14 cellular contexts compared by ENCODE assay signal in genomic region chr5:157280927-157281326, GRCh38. TPM values are rescaled to one million over a fixed set of nuclear protein-coding genes. Genes with fewer than 3 reads are reported as not detected.
DNase-seq lines count a peak whose midpoint lies in the region; ATAC-seq and TF ChIP-seq lines count a peak whose summit lies in the region.
"Had no signal": no experiment of that assay in that cellular context is flagged by ENCODE, and none has a peak within 500 bp of the region (broad histone marks: within the 10 kb centered on the region; RNA-seq: fewer than 3 reads in every experiment).

No MANE protein-coding gene starts in this region.

- no peaks in the 10 kb centered on the region for H3K9me2 ChIP-seq in SU-DHL-6 (replicated peaks; ENCODE audit: insufficient read depth, low read length)

- peak; percentile 53 for DNase-seq in MCF 10A (ENCODE audit: unreplicated experiment)
- no peak for DNase-seq in breast epithelium (ENCODE audit: low spot score in 2 of 2)
- DNase-seq in fibroblast of lung (ENCODE audit: low read depth in 2 of 2), result peak; percentile 45 to 65
- no peak for DNase-seq in stimulated activated naive CD8-positive, alpha-beta T cell treated with anti-CD3 and anti-CD28 coated beads, Interleukin-15, amount 100 ng/mL, for 72 hours
- DNase-seq in gastrocnemius medialis, result no peak
- DNase-seq: cerebellar nuclear complex; NCI-H510A treated with DMSO at 0.1 percent for 48 hours; stimulated activated CD4-positive, alpha-beta T cell treated with anti-CD3 and anti-CD28 coated beads, Interleukin-2, amount 100 ng/mL, for 48 hours; testis had no signal

- H3K4me3 Mint-ChIP-seq in MCF 10A (ENCODE audit: unreplicated experiment), result no peak overlapping the region
- H3K4me3 Mint-ChIP-seq in stimulated activated naive CD8-positive, alpha-beta T cell treated with anti-CD3 and anti-CD28 coated beads, Interleukin-15, amount 100 ng/mL, for 72 hours, result peak overlapping the region; percentile 24 to 68

- no peak overlapping the region for H2AFZ ChIP-seq in SU-DHL-6 (ENCODE audit: low read depth, low read length, severe bottlenecking)
- no peak overlapping the region for H2AFZ ChIP-seq in fibroblast of lung (ENCODE audit: low read length)
- H2AFZ ChIP-seq: parathyroid adenoma had no signal

- H3K4me2 ChIP-seq in SU-DHL-6 (ENCODE audit: low read depth, low read length, poor library complexity, severe bottlenecking) (peak overlapping the region; percentile 37), fibroblast of lung (ENCODE audit: extremely low read depth, insufficient read depth, low read length) (no peak overlapping the region)

- TF ChIP-seq CTCF in MCF 10A (IDR thresholded peaks at IDR 0.05; ENCODE audit: unreplicated experiment), result no peak
- no peak for TF ChIP-seq CTCF in breast epithelium (IDR thresholded peaks at IDR 0.05)
- TF ChIP-seq CTCF in SU-DHL-6 (IDR thresholded peaks at IDR 0.05; ENCODE audit: insufficient read depth, low read length, poor library complexity, severe bottlenecking), result no peak
- no peak for TF ChIP-seq CTCF in fibroblast of lung (conservative IDR thresholded peaks at IDR 0.05 in 1 of 2, IDR thresholded peaks at IDR 0.05 in 1 of 2; ENCODE audit: low read depth in 1 of 2, low read length in 2 of 2)
- no peak for TF ChIP-seq CTCF in gastrocnemius medialis (IDR thresholded peaks at IDR 0.05 in 4 of 5, conservative IDR thresholded peaks at IDR 0.05 in 1 of 5)

- H3K9me3 ChIP-seq in breast epithelium (no peaks in the 10 kb centered on the region), SU-DHL-6 (ENCODE audit: insufficient read depth, low read length) (no peaks in the 10 kb centered on the region), fibroblast of lung (ENCODE audit: control insufficient read depth, insufficient read depth, low read depth, low read length) (no peaks in the 10 kb centered on the region), gastrocnemius medialis (no peaks in the 10 kb centered on the region)
- H3K9me3 ChIP-seq: testis had no signal

- peaks cover 99% of the 10 kb centered on the region for H3K79me2 ChIP-seq in SU-DHL-6 (ENCODE audit: insufficient read depth, low read length)
- H3K79me2 ChIP-seq in fibroblast of lung (ENCODE audit: control insufficient read depth, insufficient read depth, low read length), result no peaks in the 10 kb centered on the region

- ATAC-seq in stimulated activated naive CD8-positive, alpha-beta T cell treated with anti-CD3 and anti-CD28 coated beads, Interleukin-15, amount 100 ng/mL, for 72 hours, result peak; percentile 36
- ATAC-seq in gastrocnemius medialis (no peak), GM18858 (IDR thresholded peaks at IDR 0.05; ENCODE audit: unreplicated experiment) (no peak), HG02970 (IDR thresholded peaks at IDR 0.05; ENCODE audit: low FRiP score, unreplicated experiment) (no peak)

- no TSS peak for BruUV-seq in MCF 10A (replicated peaks; lab: Mats Ljungman, UMichigan)

- peak overlapping the region; percentile 44 for H3K27ac Mint-ChIP-seq in MCF 10A (ENCODE audit: low read depth, unreplicated experiment)
- peak overlapping the region; percentile 92 to 93 for H3K27ac Mint-ChIP-seq in stimulated activated naive CD8-positive, alpha-beta T cell treated with anti-CD3 and anti-CD28 coated beads, Interleukin-15, amount 100 ng/mL, for 72 hours

- H3K9ac ChIP-seq in SU-DHL-6 (ENCODE audit: low read length) (no peak overlapping the region), fibroblast of lung (ENCODE audit: insufficient read depth, low read length) (no peak overlapping the region)
- H3K9ac ChIP-seq: parathyroid adenoma had no signal

- H3K4me1 Mint-ChIP-seq in MCF 10A (ENCODE audit: insufficient read depth, unreplicated experiment), result peaks cover 25% of the 10 kb centered on the region
- peaks cover 96% of the 10 kb centered on the region for H3K4me1 Mint-ChIP-seq in stimulated activated naive CD8-positive, alpha-beta T cell treated with anti-CD3 and anti-CD28 coated beads, Interleukin-15, amount 100 ng/mL, for 72 hours

- no peak for TF ChIP-seq POLR2A in breast epithelium (IDR thresholded peaks at IDR 0.05)
- no peak for TF ChIP-seq POLR2A in gastrocnemius medialis (IDR thresholded peaks at IDR 0.05)

- in situ Hi-C loops in gastrocnemius medialis (cut with MboI; ENCODE audit: low sequenced_read_pairs in 4 of 4), result no loop called here

- no peak overlapping the region for H3K4me3 ChIP-seq in breast epithelium
- H3K4me3 ChIP-seq in SU-DHL-6 (ENCODE audit: insufficient read depth, low read length, poor library complexity, severe bottlenecking), result no peak overlapping the region
- no peak overlapping the region for H3K4me3 ChIP-seq in fibroblast of lung (replicated peaks in 1 of 4; ENCODE audit: control extremely low read depth in 1 of 4, insufficient read depth in 1 of 4, low read depth in 3 of 4, low read length in 4 of 4)
- no peak overlapping the region for H3K4me3 ChIP-seq in gastrocnemius medialis
- H3K4me3 ChIP-seq: testis had no signal

- no peaks in the 10 kb centered on the region for H3K27me3 Mint-ChIP-seq in MCF 10A (ENCODE audit: insufficient read depth, unreplicated experiment)
- H3K27me3 Mint-ChIP-seq in stimulated activated naive CD8-positive, alpha-beta T cell treated with anti-CD3 and anti-CD28 coated beads, Interleukin-15, amount 100 ng/mL, for 72 hours, result no peaks in the 10 kb centered on the region

- no peaks in the 10 kb centered on the region for H3K9me3 Mint-ChIP-seq in MCF 10A (ENCODE audit: unreplicated experiment)
- H3K9me3 Mint-ChIP-seq in stimulated activated naive CD8-positive, alpha-beta T cell treated with anti-CD3 and anti-CD28 coated beads, Interleukin-15, amount 100 ng/mL, for 72 hours, result peaks cover 6 to 9% of the 10 kb centered on the region in 2 donors

- H3K27ac ChIP-seq in breast epithelium, result no peak overlapping the region
- H3K27ac ChIP-seq in SU-DHL-6 (ENCODE audit: low read depth, low read length), result peak overlapping the region; percentile 79
- H3K27ac ChIP-seq in fibroblast of lung (ENCODE audit: insufficient read depth, low read length), result no peak overlapping the region
- no peak overlapping the region for H3K27ac ChIP-seq in gastrocnemius medialis
- H3K27ac ChIP-seq: C4-2B, parathyroid adenoma, testis had no signal

- peaks cover 53% of the 10 kb centered on the region for H3F3A ChIP-seq in SU-DHL-6 (ENCODE audit: insufficient read depth)

- CTCF ChIA-PET in MCF 10A (lab: Yijun Ruan, JAX), result interaction anchor here (0.6 to 1.5 kb wide), 5 partner anchors 23 to 54 kb away, joined by 3 to 4 read pairs (median 3); no protein-coding TSS in a partner anchor

- H3K27me3 ChIP-seq in breast epithelium, result no peaks in the 10 kb centered on the region
- H3K27me3 ChIP-seq in SU-DHL-6 (ENCODE audit: low read length), result no peaks in the 10 kb centered on the region
- no peaks in the 10 kb centered on the region for H3K27me3 ChIP-seq in fibroblast of lung (ENCODE audit: control insufficient read depth, insufficient read depth, low read length)
- H3K27me3 ChIP-seq in gastrocnemius medialis, result no peaks in the 10 kb centered on the region
- H3K27me3 ChIP-seq: testis had no signal

- H3K36me3 ChIP-seq in breast epithelium (no peaks in the 10 kb centered on the region), SU-DHL-6 (ENCODE audit: low read length) (peaks cover 16% of the 10 kb centered on the region), fibroblast of lung (ENCODE audit: control insufficient read depth, insufficient read depth, low read length) (no peaks in the 10 kb centered on the region), gastrocnemius medialis (no peaks in the 10 kb centered on the region)

- no peaks in the 10 kb centered on the region for H3K36me3 Mint-ChIP-seq in MCF 10A (ENCODE audit: insufficient read depth, unreplicated experiment)

- H3K4me1 ChIP-seq in breast epithelium (no peaks in the 10 kb centered on the region), fibroblast of lung (ENCODE audit: control insufficient read depth, extremely low read depth, insufficient read depth, low read length) (no peaks in the 10 kb centered on the region), gastrocnemius medialis (peaks cover 10 to 15% of the 10 kb centered on the region in 2 donors)
- H3K4me1 ChIP-seq: testis had no signal

- H4K20me1 ChIP-seq in SU-DHL-6 (ENCODE audit: low read depth, low read length) (peaks cover 17% of the 10 kb centered on the region), fibroblast of lung (ENCODE audit: control insufficient read depth, extremely low read depth, insufficient read depth, low read length) (no peaks in the 10 kb centered on the region)

- intact Hi-C loops in MCF 10A (cut with micrococcal nuclease) (no loop called here), breast epithelium (cut with DNase I; ENCODE audit: low total_unique reads) (no loop called here), gastrocnemius medialis (cut with DNase I; ENCODE audit: low total_unique reads) (no loop called here)

- POLR2A ChIA-PET in MCF 10A (lab: Yijun Ruan, JAX), result interaction anchor here (1.0 to 6.4 kb wide), 4 partner anchors 9 to 17 kb away, joined by 3 to 32 read pairs (median 8); partner anchors contain the start of gene CYFIP2

RNA-seq across cellular contexts. Expression of gene CYFIP2, which starts 15.0 kb away (rescaled TPM):
- total RNA-seq in MCF 10A (2022), result 50.5 and 50.8 TPM in 2 replicates
- 10 to 100 TPM in 2 of 3 donors, 1 to 10 TPM in 1; 6.2 to 15.5 (median 12.1) TPM for total RNA-seq in breast epithelium
- 16.4 and 27.6 TPM in 2 replicates for total RNA-seq in fibroblast of lung
- 5.0 and 6.5 TPM in 2 replicates for polyA plus RNA-seq in fibroblast of lung
- polyA plus RNA-seq in fibroblast of lung (2012), result 5.8 and 11.6 TPM in 2 replicates
- polyA minus RNA-seq in fibroblast of lung (ENCODE audit: low replicate concordance), result 39.4 and 44.8 TPM in 2 replicates
- total RNA-seq in gastrocnemius medialis, result 10 to 100 TPM in 2 of 4 donors, 1 to 10 TPM in 2; 5.9 to 15.5 (median 10.7) TPM

Comparison
In these comparisons a context has a peak if more than half of its experiments do, and no peak if none do; other contexts are left out.
1. DNase-seq: peak in MCF 10A (single experiment) and fibroblast of lung (2 of 2); none in breast epithelium (0 of 2), stimulated activated naive CD8-positive, alpha-beta T cell treated with anti-CD3 and anti-CD28 coated beads, Interleukin-15, amount 100 ng/mL, for 72 hours (0 of 2) and gastrocnemius medialis (0 of 2).